8 cellular contexts compared by ENCODE assay signal in the genomic region with DNA sequence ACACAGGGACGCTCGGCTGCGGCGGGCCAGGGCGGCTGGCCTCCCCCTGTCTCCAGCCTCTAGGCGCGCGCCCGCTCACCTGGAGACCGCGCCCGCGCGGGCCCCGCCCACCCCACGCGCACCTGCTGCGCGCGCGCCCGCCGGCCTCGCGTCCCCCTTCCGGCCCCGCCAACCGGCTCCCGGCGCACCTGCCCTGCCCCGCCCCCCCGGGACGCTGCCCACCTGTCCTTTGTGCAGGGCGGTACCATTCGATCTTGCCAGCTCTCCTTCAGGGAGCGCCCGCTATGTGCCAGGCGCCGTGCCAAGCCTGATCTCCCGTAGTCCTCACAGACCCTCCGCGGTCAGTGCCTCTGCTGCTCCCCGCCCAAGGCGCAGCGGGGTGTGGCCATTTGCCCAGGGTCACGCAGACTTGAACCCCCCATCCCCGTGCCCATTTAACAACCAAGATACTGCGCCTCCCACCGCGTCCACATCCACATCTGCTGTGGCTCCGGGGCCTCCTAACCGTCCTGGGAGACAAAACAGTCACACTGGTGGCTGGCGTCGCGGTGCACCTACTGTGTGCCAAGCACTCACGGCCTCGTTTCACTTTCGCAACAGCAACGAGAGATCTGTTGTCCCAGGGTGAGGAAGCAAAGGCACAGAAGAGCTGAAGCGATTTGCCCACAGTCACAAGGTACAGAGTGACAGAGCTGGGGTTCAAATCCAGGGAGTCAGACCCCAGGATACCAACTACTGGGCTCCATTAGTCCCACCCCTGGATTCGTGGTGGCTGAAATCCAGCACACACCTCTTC. TPM values are rescaled to one million over a fixed set of nuclear protein-coding genes. Genes with fewer than 3 reads are reported as not detected.
A peak's percentile ranks its signal among the peaks of the same experiment; 100 is the strongest.
DNase-seq lines count a peak whose midpoint lies in the region; ATAC-seq, FAIRE-seq and TF ChIP-seq lines count a peak whose summit lies in the region.

No MANE protein-coding gene starts in this region.

- CTCF ChIA-PET in Panc1 (lab: Charles Lee): interaction anchor here (1.0 kb wide), 1 partner anchor 377 kb away, joined by 3 read pairs; no protein-coding TSS in a partner anchor

- H3K27me3 Mint-ChIP-seq in activated naive CD4-positive, alpha-beta T cell treated with anti-CD3 and anti-CD28 coated beads, Interleukin-2, amount 50 U/mL, for 24 hours: no peaks in the 10 kb centered on the region

- H3K27me3 ChIP-seq in HUES64 (ENCODE audit: insufficient read depth, low read length): peaks cover 27% of the 10 kb centered on the region
- no peaks in the 10 kb centered on the region for H3K27me3 ChIP-seq in Panc1 (ENCODE audit: control insufficient read depth, insufficient read depth, low read length)

- peak overlapping the region; percentile 88 for H3K4me3 Mint-ChIP-seq in activated naive CD4-positive, alpha-beta T cell treated with anti-CD3 and anti-CD28 coated beads, Interleukin-2, amount 50 U/mL, for 24 hours

- no peak for TF ChIP-seq POLR2A in GM12892 (IDR thresholded peaks at IDR 0.05; ENCODE audit: low read depth, low read length)

- H3K4me1 ChIP-seq in HUES64 (ENCODE audit: insufficient read depth, low read length) (peaks cover 25% of the 10 kb centered on the region), Panc1 (ENCODE audit: control insufficient read depth, insufficient read depth, low read length) (peaks cover 7% of the 10 kb centered on the region; the same call in 1 of the 2 replicates)

- H3K4me1 Mint-ChIP-seq in activated naive CD4-positive, alpha-beta T cell treated with anti-CD3 and anti-CD28 coated beads, Interleukin-2, amount 50 U/mL, for 24 hours: peaks cover 83% of the 10 kb centered on the region

- intact Hi-C loops in Panc1 (cut with micrococcal nuclease; ENCODE audit: unreplicated experiment): no loop called here

- no peaks in the 10 kb centered on the region for H3K36me3 Mint-ChIP-seq in activated naive CD4-positive, alpha-beta T cell treated with anti-CD3 and anti-CD28 coated beads, Interleukin-2, amount 50 U/mL, for 24 hours

- H3K27ac ChIP-seq in HUES64 (ENCODE audit: low read depth, low read length): no peak overlapping the region
- no peak overlapping the region for H3K27ac ChIP-seq in Panc1 (ENCODE audit: low read length)

- H3K9me3 Mint-ChIP-seq in activated naive CD4-positive, alpha-beta T cell treated with anti-CD3 and anti-CD28 coated beads, Interleukin-2, amount 50 U/mL, for 24 hours: no peaks in the 10 kb centered on the region

- BruUV-seq in Panc1 (replicated peaks; lab: Mats Ljungman, UMichigan): no TSS peak

- peak; percentile 66 for FAIRE-seq in GM12892 (lab: Jason Lieb, UNC)

- no peak overlapping the region for H3K9ac ChIP-seq in HUES64 (ENCODE audit: low read depth, low read length)

- no peaks in the 10 kb centered on the region for H3K36me3 ChIP-seq in HUES64 (ENCODE audit: insufficient read depth, low read length)
- no peaks in the 10 kb centered on the region for H3K36me3 ChIP-seq in Panc1 (ENCODE audit: control insufficient read depth, insufficient read depth, low read length)

- H3K4me3 ChIP-seq in HUES64 (ENCODE audit: low read length) (peak overlapping the region; percentile 45), Panc1 (ENCODE audit: low read depth in 2 of 2, low read length in 2 of 2) (peak overlapping the region; percentile 31 to 43), iPS-11a (ENCODE audit: low read depth, low read length) (peak overlapping the region; percentile 30)

- no peak for TF ChIP-seq CTCF in Panc1 (IDR thresholded peaks at IDR 0.05)

- H3K9me3 ChIP-seq in HUES64 (ENCODE audit: insufficient read depth, low read depth, low read length): no peaks in the 10 kb centered on the region
- no peaks in the 10 kb centered on the region for H3K9me3 ChIP-seq in Panc1 (ENCODE audit: control insufficient read depth, insufficient read depth, low read depth, low read length)

- WGBS in HUES64: 9% methylated on average over 61 of the region's 61 CpGs

- DNase-seq in GM12892 (ENCODE audit: insufficient read length): peak; percentile 56
- no peak for DNase-seq in Panc1 (ENCODE audit: low read depth, low spot score)
- DNase-seq in stimulated activated CD4-positive, alpha-beta T cell treated with anti-CD3 and anti-CD28 coated beads, Interleukin-1b, Interleukin-23, amount 100 ng/mL, for 48 hours: peak; percentile 43
- DNase-seq in inferior parietal cortex (ENCODE audit: extremely low spot score): no peak

- peak overlapping the region; percentile 78 for H3K27ac Mint-ChIP-seq in activated naive CD4-positive, alpha-beta T cell treated with anti-CD3 and anti-CD28 coated beads, Interleukin-2, amount 50 U/mL, for 24 hours

- in situ Hi-C loops in Panc1 (cut with HindIII; ENCODE audit: low pct_unique_long_range_greater_than_20kb, low sequenced_read_pairs): no loop called here

- POLR2A ChIA-PET in Panc1 (lab: Charles Lee): no interaction called here

- ATAC-seq in Panc1 (peak; percentile 40), HG03469 (IDR thresholded peaks at IDR 0.05; ENCODE audit: unreplicated experiment) (no peak)

RNA-seq across cellular contexts. Expression of gene NOL4L, which starts 48.1 kb away (rescaled TPM):
- polyA plus RNA-seq in GM12892 (2012; ENCODE audit: missing spikeins): 16.8 TPM
- 17.9 TPM for polyA plus RNA-seq in HUES64 (2013, experiment 1 of 2)
- 21.6 TPM for polyA plus RNA-seq in HUES64 (2013, experiment 2 of 2)
- 21.6 TPM for total RNA-seq in Panc1 (2021; ENCODE audit: unreplicated experiment)
- polyA plus RNA-seq in Panc1 (2012; ENCODE audit: insufficient read length): 26.3 TPM

Comparison
In these comparisons a context has a peak if more than half of its experiments do, and no peak if none do; other contexts are left out.
1. DNase-seq: peak in GM12892 (single experiment) and stimulated activated CD4-positive, alpha-beta T cell treated with anti-CD3 and anti-CD28 coated beads, Interleukin-1b, Interleukin-23, amount 100 ng/mL, for 48 hours (single experiment); none in Panc1 (single experiment) and inferior parietal cortex (single experiment).
2. Peak in every context shown above with its lines, with median percentiles within 50 percentile points of each other: H3K4me3 ChIP-seq.